Comparison of ENCODE assay signal across 8 cellular contexts in genomic region chrX:54920610-54921426, GRCh38. TPM values are rescaled to one million over a fixed set of nuclear protein-coding genes. Genes with fewer than 3 reads are reported as not detected.
A peak's percentile ranks its signal among the peaks of the same experiment; 100 is the strongest.
DNase-seq lines count a peak whose midpoint lies in the region; ATAC-seq and TF ChIP-seq lines count a peak whose summit lies in the region.

A gene with protein sequence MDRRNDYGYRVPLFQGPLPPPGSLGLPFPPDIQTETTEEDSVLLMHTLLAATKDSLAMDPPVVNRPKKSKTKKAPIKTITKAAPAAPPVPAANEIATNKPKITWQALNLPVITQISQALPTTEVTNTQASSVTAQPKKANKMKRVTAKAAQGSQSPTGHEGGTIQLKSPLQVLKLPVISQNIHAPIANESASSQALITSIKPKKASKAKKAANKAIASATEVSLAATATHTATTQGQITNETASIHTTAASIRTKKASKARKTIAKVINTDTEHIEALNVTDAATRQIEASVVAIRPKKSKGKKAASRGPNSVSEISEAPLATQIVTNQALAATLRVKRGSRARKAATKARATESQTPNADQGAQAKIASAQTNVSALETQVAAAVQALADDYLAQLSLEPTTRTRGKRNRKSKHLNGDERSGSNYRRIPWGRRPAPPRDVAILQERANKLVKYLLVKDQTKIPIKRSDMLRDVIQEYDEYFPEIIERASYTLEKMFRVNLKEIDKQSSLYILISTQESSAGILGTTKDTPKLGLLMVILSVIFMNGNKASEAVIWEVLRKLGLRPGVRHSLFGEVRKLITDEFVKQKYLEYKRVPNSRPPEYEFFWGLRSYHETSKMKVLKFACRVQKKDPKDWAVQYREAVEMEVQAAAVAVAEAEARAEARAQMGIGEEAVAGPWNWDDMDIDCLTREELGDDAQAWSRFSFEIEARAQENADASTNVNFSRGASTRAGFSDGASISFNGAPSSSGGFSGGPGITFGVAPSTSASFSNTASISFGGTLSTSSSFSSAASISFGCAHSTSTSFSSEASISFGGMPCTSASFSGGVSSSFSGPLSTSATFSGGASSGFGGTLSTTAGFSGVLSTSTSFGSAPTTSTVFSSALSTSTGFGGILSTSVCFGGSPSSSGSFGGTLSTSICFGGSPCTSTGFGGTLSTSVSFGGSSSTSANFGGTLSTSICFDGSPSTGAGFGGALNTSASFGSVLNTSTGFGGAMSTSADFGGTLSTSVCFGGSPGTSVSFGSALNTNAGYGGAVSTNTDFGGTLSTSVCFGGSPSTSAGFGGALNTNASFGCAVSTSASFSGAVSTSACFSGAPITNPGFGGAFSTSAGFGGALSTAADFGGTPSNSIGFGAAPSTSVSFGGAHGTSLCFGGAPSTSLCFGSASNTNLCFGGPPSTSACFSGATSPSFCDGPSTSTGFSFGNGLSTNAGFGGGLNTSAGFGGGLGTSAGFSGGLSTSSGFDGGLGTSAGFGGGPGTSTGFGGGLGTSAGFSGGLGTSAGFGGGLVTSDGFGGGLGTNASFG (N-terminal part only) (plus strand): TSS chrX:54920824. CDS start chrX:54922247, 1,423 bp downstream.

- peak; percentile 3 for DNase-seq in stimulated activated CD4-positive, alpha-beta T cell treated with anti-CD3 and anti-CD28 coated beads, Interleukin-1b, Interleukin-23, amount 100 ng/mL, for 48 hours
- no peak for DNase-seq in stimulated activated CD4-positive, alpha-beta T cell treated with anti-CD3 and anti-CD28 coated beads, Interleukin-2, amount 100 ng/mL, for 48 hours
- DNase-seq in NCI-H446 treated with DMSO at 0.1 percent for 48 hours (lab: John Stamatoyannopoulos, UW) = peak; percentile 2
- DNase-seq in cerebellum (ENCODE audit: low spot score) = peak; percentile 17
- DNase-seq in lower lobe of right lung = no peak
- peak; percentile 18 for DNase-seq in superior temporal gyrus (ENCODE audit: extremely low spot score)
- no peak for DNase-seq in NK-92 (lab: John Stamatoyannopoulos, UW; ENCODE audit: unreplicated experiment)

- no peaks in the 10 kb centered on the region for H3K36me3 ChIP-seq in lower lobe of right lung

- H3K27ac ChIP-seq in lower lobe of right lung = no peak within 1 kb of the TSS

- intact Hi-C loops in lower lobe of right lung (cut with DNase I) = no loop called here

- no peaks in the 10 kb centered on the region for H3K27me3 ChIP-seq in lower lobe of right lung (ENCODE audit: low read depth)

- TF ChIP-seq CTCF in lower lobe of right lung (IDR thresholded peaks at IDR 0.05) = no peak

- peak in 1 of 2 donors; percentile 18 for ATAC-seq in lower lobe of right lung
- no peak for ATAC-seq in GM19023 (IDR thresholded peaks at IDR 0.05; ENCODE audit: unreplicated experiment)

- no peaks in the 10 kb centered on the region for H3K4me1 ChIP-seq in lower lobe of right lung

- peak within 1 kb of the TSS; percentile 50 for H3K4me3 ChIP-seq in lower lobe of right lung

- no peaks in the 10 kb centered on the region for H3K9me3 ChIP-seq in lower lobe of right lung

RNA-seq across cellular contexts. Expression of the gene that starts here (rescaled TPM):
- total RNA-seq in cerebellum (78.4 TPM), lower lobe of right lung (2.7 TPM)

Comparison
In these comparisons a context has a peak if more than half of its experiments do, and no peak if none do; other contexts are left out.
1. RNA of the gene that starts here (total RNA-seq): 78.4 TPM in cerebellum (single experiment); 2.7 TPM in lower lobe of right lung (single experiment); every median in the first group is over 10 times any median in the second.
2. DNase-seq: peak in stimulated activated CD4-positive, alpha-beta T cell treated with anti-CD3 and anti-CD28 coated beads, Interleukin-1b, Interleukin-23, amount 100 ng/mL, for 48 hours (single experiment), NCI-H446 treated with DMSO at 0.1 percent for 48 hours (single experiment), cerebellum (single experiment) and superior temporal gyrus (single experiment); none in stimulated activated CD4-positive, alpha-beta T cell treated with anti-CD3 and anti-CD28 coated beads, Interleukin-2, amount 100 ng/mL, for 48 hours (0 of 2), lower lobe of right lung (single experiment) and NK-92 (single experiment).